Comparison of ENCODE assay signal across 13 cellular contexts in the genomic region with DNA sequence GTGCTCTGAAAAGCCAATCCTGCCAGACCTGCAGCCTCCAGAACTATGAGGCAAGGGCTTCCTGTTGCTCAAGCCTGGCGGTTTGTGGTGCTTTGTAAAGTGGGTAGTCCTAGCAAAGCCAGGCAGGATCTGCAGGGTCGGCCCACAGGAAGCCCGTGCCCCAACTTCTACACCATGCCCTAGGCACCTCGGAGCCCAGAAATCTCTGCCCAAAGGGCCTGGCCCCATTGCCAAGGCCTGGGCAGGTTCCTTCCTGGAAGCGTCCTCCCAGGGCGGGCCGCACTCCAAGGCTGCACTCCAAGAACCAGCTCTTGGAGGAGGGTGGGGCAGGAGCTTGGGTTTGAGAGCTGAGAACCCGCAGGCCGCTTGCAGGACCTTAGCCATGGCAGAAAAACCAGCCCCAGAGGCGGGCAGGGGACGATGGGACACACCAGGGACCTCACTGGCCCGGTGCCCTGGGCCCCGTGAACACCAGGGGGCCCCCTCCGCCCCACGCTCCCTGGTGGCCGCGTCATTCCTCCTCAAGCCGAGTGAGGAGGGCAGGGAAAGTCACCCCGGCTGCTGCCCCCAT. TPM values are rescaled to one million over a fixed set of nuclear protein-coding genes. Genes with fewer than 3 reads are reported as not detected.
DNase-seq lines count a peak whose midpoint lies in the region; ATAC-seq, FAIRE-seq and TF ChIP-seq lines count a peak whose summit lies in the region.
"Had no signal": no experiment of that assay in that cellular context is flagged by ENCODE, and none has a peak within 500 bp of the region (broad histone marks: within the 10 kb centered on the region; RNA-seq: fewer than 3 reads in every experiment).

No MANE protein-coding gene starts in this region.

- dilution Hi-C loops in IMR-90 (cut with HindIII; ENCODE audit: low sequenced_read_pairs, unreplicated experiment): no loop called here

- H2AK5ac ChIP-seq in IMR-90 (ENCODE audit: low read depth, low read length): no peak overlapping the region

- H3K27me3 ChIP-seq in IMR-90 (ENCODE audit: control insufficient read depth, insufficient read depth, low read length) (no peaks in the 10 kb centered on the region), HepG2 (ENCODE audit: control insufficient read depth in 1 of 2, insufficient read depth in 2 of 2, low read length in 2 of 2) (no peaks in the 10 kb centered on the region)

- no peak overlapping the region for H3K18ac ChIP-seq in IMR-90 (ENCODE audit: low read depth, low read length)

- in situ Hi-C loops in IMR-90 (cut with MboI; ENCODE audit: low sequenced_read_pairs) (no loop called here), HepG2 (cut with HindIII; ENCODE audit: extremely low pct_ligation_motif_present, low pct_unique_long_range_greater_than_20kb) (no loop called here)

- H3K4ac ChIP-seq in IMR-90 (ENCODE audit: low read depth, low read length): no peak overlapping the region

- peak overlapping the region; percentile 49 for H2AFZ ChIP-seq in IMR-90 (replicated peaks; ENCODE audit: low read length, poor library complexity)
- H2AFZ ChIP-seq in HepG2 (ENCODE audit: low read length): no peak overlapping the region

- no peak overlapping the region for H2BK15ac ChIP-seq in IMR-90 (ENCODE audit: low read depth, low read length)

- no peak overlapping the region for H4K5ac ChIP-seq in IMR-90 (ENCODE audit: low read depth, low read length)

- intact Hi-C loops in IMR-90 (cut with micrococcal nuclease): no loop called here
- intact Hi-C loops in HepG2 (cut with micrococcal nuclease; ENCODE audit: unreplicated experiment): no loop called here

- no peak overlapping the region for H3K23ac ChIP-seq in IMR-90 (ENCODE audit: low read depth, low read length)

- TF ChIP-seq POLR2A in A549 (IDR thresholded peaks at IDR 0.05; ENCODE audit: low read length) (no peak), IMR-90 (IDR thresholded peaks at IDR 0.05; ENCODE audit: low read depth, low read length) (no peak), HepG2 (IDR thresholded peaks at IDR 0.05; ENCODE audit: insufficient read depth in 1 of 2, low read depth in 2 of 2, low read length in 2 of 2) (no peak)

- TF ChIP-seq RAD21 in A549 (conservative IDR thresholded peaks at IDR 0.05 in 1 of 2, IDR thresholded peaks at IDR 0.05 in 1 of 2) (peak; percentile 58 to 62; a peak in 4 of 5 replicates), IMR-90 (IDR thresholded peaks at IDR 0.05; ENCODE audit: low read length) (no peak), HepG2 (CRISPR knock-in tag; IDR thresholded peaks at IDR 0.05) (no peak)

- H2BK120ac ChIP-seq in IMR-90 (ENCODE audit: low read depth, low read length): no peak overlapping the region

- no peaks in the 10 kb centered on the region for H3K79me2 ChIP-seq in HepG2 (ENCODE audit: insufficient read depth, low read length)

- POLR2A ChIA-PET in A549 (lab: Yijun Ruan, JAX): no interaction called here
- POLR2A ChIA-PET in IMR-90 (lab: Charles Lee; ENCODE audit: unreplicated experiment): no interaction called here
- POLR2A ChIA-PET in HepG2 (lab: Yijun Ruan, JAX): interaction anchor here (4.4 kb wide), 1 partner anchor 37 kb away, joined by 24 read pairs; the partner anchor contains the start of gene ID2

- no peak overlapping the region for H2BK5ac ChIP-seq in IMR-90 (ENCODE audit: low read depth, low read length, poor library complexity, severe bottlenecking)

- no peaks in the 10 kb centered on the region for H3K9me1 ChIP-seq in IMR-90 (ENCODE audit: insufficient read depth, low read length)

- H4K91ac ChIP-seq in IMR-90 (ENCODE audit: insufficient read depth, low read depth, low read length): no peak overlapping the region

- no peaks in the 10 kb centered on the region for H3K79me1 ChIP-seq in IMR-90 (ENCODE audit: low read depth in 1 of 2, low read length in 2 of 2)

- H3K9ac ChIP-seq in IMR-90 (ENCODE audit: low read depth, low read length) (no peak overlapping the region), HepG2 (ENCODE audit: insufficient read depth, low read depth, low read length) (no peak overlapping the region)

- H3K36me3 ChIP-seq in IMR-90 (ENCODE audit: control insufficient read depth, insufficient read depth, low read length) (no peaks in the 10 kb centered on the region), HepG2 (replicated peaks in 1 of 2; ENCODE audit: control insufficient read depth in 1 of 2, insufficient read depth in 2 of 2, low read length in 2 of 2) (no peaks in the 10 kb centered on the region)

- no peaks in the 10 kb centered on the region for H3K9me3 ChIP-seq in A549
- H3K9me3 ChIP-seq in IMR-90 (ENCODE audit: control insufficient read depth, insufficient read depth, low read length): peaks cover 6% of the 10 kb centered on the region; the same call in 1 of the 2 replicates
- no peaks in the 10 kb centered on the region for H3K9me3 ChIP-seq in HepG2 (ENCODE audit: low read length)

- no peak for TF ChIP-seq EP300 in A549 (IDR thresholded peaks at IDR 0.05)
- no peak for TF ChIP-seq EP300 in HepG2 (IDR thresholded peaks at IDR 0.05; ENCODE audit: low read depth in 2 of 2, low read length in 2 of 2)
- no peak for TF ChIP-seq EP300 in HepG2 (CRISPR knock-in tag; IDR thresholded peaks at IDR 0.05; ENCODE audit: borderline replicate concordance)

- no peak overlapping the region for H3K56ac ChIP-seq in IMR-90 (ENCODE audit: extremely low read depth, insufficient read depth, low read length)

- CTCF ChIA-PET in A549 (lab: Yijun Ruan, JAX): interaction anchor here (0.9 to 1.9 kb wide), 9 partner anchors 9 to 110 kb away, joined by 3 to 7 read pairs (median 5); partner anchors contain the start of gene ID2
- CTCF ChIA-PET in IMR-90 (lab: Yijun Ruan, JAX): no interaction called here
- CTCF ChIA-PET in HepG2 (lab: Yijun Ruan, JAX; ENCODE audit: low intra/inter-chr PET ratio, low total read pairs): no interaction called here

- no peak overlapping the region for H3K14ac ChIP-seq in IMR-90 (replicated peaks; ENCODE audit: low read depth, low read length)

- BruUV-seq in IMR-90 (replicated peaks; lab: Mats Ljungman, UMichigan): no TSS peak
- no TSS peak for BruUV-seq in HepG2 (replicated peaks; lab: Mats Ljungman, UMichigan)

- no peak overlapping the region for H4K8ac ChIP-seq in IMR-90 (ENCODE audit: low read depth in 2 of 2, low read length in 2 of 2)

- peak overlapping the region; percentile 29 for H2AK9ac ChIP-seq in IMR-90 (replicated peaks; ENCODE audit: low read depth, low read length, poor library complexity)

- DNase-seq in A549 (ENCODE audit: low read depth in 1 of 2, low spot score in 1 of 2) (peak in 1 of 2 experiments; percentile 50), IMR-90 (no peak), amniotic epithelial cell (ENCODE audit: low read depth) (peak; percentile 69), HepG2 (ENCODE audit: low spot score) (no peak), NCI-H2227 treated with DMSO at 0.1 percent for 48 hours (lab: John Stamatoyannopoulos, UW) (no peak), kidney glomerular epithelial cell (lab: John Stamatoyannopoulos, UW) (no peak)
- DNase-seq: activated CD4-positive, alpha-beta T cell treated with anti-CD3 and anti-CD28 coated beads, Interleukin-2, amount 50 U/mL, for 4 hours; islet precursor cell had no signal

- H3K4me3 ChIP-seq in A549 (no peak overlapping the region), IMR-90 (ENCODE audit: insufficient read depth, low read depth, low read length) (no peak overlapping the region), HepG2 (replicated peaks in 1 of 3; ENCODE audit: insufficient read depth in 1 of 3, low read depth in 2 of 3, low read length in 3 of 3) (no peak overlapping the region)
- H3K4me3 ChIP-seq: SK-N-MC had no signal

- H3K4me2 ChIP-seq in A549 (no peak overlapping the region), IMR-90 (ENCODE audit: low read depth, low read length) (no peak overlapping the region), HepG2 (ENCODE audit: low read depth, low read length) (no peak overlapping the region)

- H3K4me1 ChIP-seq in A549 (0 out of 3 replicates have a peak, but pooled peaks cover 10% of the 10 kb centered on the region), IMR-90 (ENCODE audit: control insufficient read depth, insufficient read depth, low read length) (no peaks in the 10 kb centered on the region), HepG2 (ENCODE audit: insufficient read depth, low read length) (peaks cover 38% of the 10 kb centered on the region)

- H3K27ac ChIP-seq in A549: peak overlapping the region; percentile 32 to 67; a peak in 5 of 6 replicates
- H3K27ac ChIP-seq in IMR-90 (ENCODE audit: insufficient read depth, low read length): no peak overlapping the region
- no peak overlapping the region for H3K27ac ChIP-seq in HepG2 (ENCODE audit: extremely low read length, insufficient read depth, low read length)
- H3K27ac ChIP-seq: SK-N-MC had no signal

- ATAC-seq in A549: peak; percentile 68 to 94; a peak in 5 of 6 replicates
- ATAC-seq in IMR-90 (ENCODE audit: low read depth): no peak
- peak; percentile 19; the same call in 2 of the 3 replicates for ATAC-seq in HepG2
- ATAC-seq in HG03439 (IDR thresholded peaks at IDR 0.05; ENCODE audit: unreplicated experiment): no peak
- no peak for ATAC-seq in GM21619 (IDR thresholded peaks at IDR 0.05; ENCODE audit: unreplicated experiment)

- 75% methylated on average over 17 of the region's 19 CpGs for WGBS in A549 (ENCODE audit: missing lambda C conversion rate)
- 98% methylated on average over 6 of the region's 19 CpGs; no CpG with 5 or more reads in 1 of the 2 experiments for WGBS in IMR-90 (ENCODE audit: extremely low coverage in 2 of 2, insufficient read length in 1 of 2), 2 experiments
- 91% methylated on average over 14 of the region's 19 CpGs for WGBS in HepG2 (ENCODE audit: low lambda C conversion rate)

- FAIRE-seq in A549 (lab: Jason Lieb, UNC) (no peak), HepG2 (lab: Jason Lieb, UNC) (no peak)
- FAIRE-seq: endothelial cell of umbilical vein, GM19239 had no signal

- no peaks in the 10 kb centered on the region for H4K20me1 ChIP-seq in IMR-90 (ENCODE audit: insufficient read depth, low read length)
- H4K20me1 ChIP-seq in HepG2 (ENCODE audit: insufficient read depth, low read length): no peaks in the 10 kb centered on the region

- TF ChIP-seq CTCF in A549 (IDR thresholded peaks at IDR 0.05) (peak; percentile 53), IMR-90 (conservative IDR thresholded peaks at IDR 0.05; ENCODE audit: low read depth, low read length) (no peak), HepG2 (CRISPR knock-in tag; IDR thresholded peaks at IDR 0.05) (peak; percentile 41)

- H2BK20ac ChIP-seq in IMR-90 (ENCODE audit: low read depth, low read length): no peak overlapping the region

RNA-seq across cellular contexts. Expression of gene ID2, which starts 37.2 kb away (rescaled TPM):
- 177 and 228 TPM in 2 replicates for polyA plus RNA-seq in A549 (2011; rRNA removed)
- 988 and 1,180 TPM in 2 replicates for polyA plus RNA-seq in A549 (2012; cell fraction: cytosol; rRNA removed)
- 636 and 701 TPM in 2 replicates for polyA plus RNA-seq in A549 (2012; cell fraction: nucleus; rRNA removed)
- 87.8 to 221 TPM (median 181 TPM) in 3 replicates for polyA plus RNA-seq in A549 (2017; fragmentation: RNase III; extraction: RNeasy Plus Mini Kit Qiagen cat#74134 plus additional on column Dnase treatment)
- 112 and 167 TPM in 2 replicates for polyA minus RNA-seq in A549 (2011; rRNA and poly(A)+ RNA removed)
- total RNA-seq in IMR-90 (2012; rRNA removed): 389 and 431 TPM in 2 replicates
- polyA plus RNA-seq in IMR-90 (2012; rRNA removed): 264 and 399 TPM in 2 replicates
- 1,308 and 1,433 TPM in 2 replicates for polyA plus RNA-seq in IMR-90 (2012; cell fraction: cytosol; rRNA removed)
- polyA plus RNA-seq in IMR-90 (2012; cell fraction: nucleus; rRNA removed; ENCODE audit: low replicate concordance): 1,141 and 1,720 TPM in 2 replicates
- total RNA-seq in HepG2 (2016; rRNA removed; fragmentation: Illumina TruSeq; extraction: Trizol): 214 and 258 TPM in 2 replicates
- total RNA-seq in HepG2 (2016; cell fraction: cytosol; rRNA removed; fragmentation: Illumina TruSeq; extraction: Trizol; ENCODE audit: low read depth): 123 and 125 TPM in 2 replicates
- 231 and 299 TPM in 2 replicates for total RNA-seq in HepG2 (2016; cell fraction: insoluble cytoplasmic fraction; rRNA removed; fragmentation: Illumina TruSeq; extraction: Trizol)
- total RNA-seq in HepG2 (2016; cell fraction: membrane; rRNA removed; fragmentation: Illumina TruSeq; extraction: Trizol): 120 and 130 TPM in 2 replicates
- 161 and 168 TPM in 2 replicates for total RNA-seq in HepG2 (2016; cell fraction: nucleus; rRNA removed; fragmentation: Illumina TruSeq; extraction: Trizol)
- polyA plus RNA-seq in HepG2 (2011; rRNA removed): 610 and 719 TPM in 2 replicates
- 553 and 655 TPM in 2 replicates for polyA plus RNA-seq in HepG2 (2011; cell fraction: cytosol; rRNA removed)
- 354 and 556 TPM in 2 replicates for polyA plus RNA-seq in HepG2 (2011; cell fraction: nucleus; rRNA removed)
- polyA plus RNA-seq in HepG2 (2012): 144 and 150 TPM in 2 replicates
- 39.6 and 40.9 TPM in 2 replicates for polyA plus RNA-seq in HepG2 (2016; cell fraction: cytosol; fragmentation: Illumina TruSeq; extraction: Trizol; ENCODE audit: low read depth)
- 355 and 371 TPM in 2 replicates for polyA plus RNA-seq in HepG2 (2016; cell fraction: insoluble cytoplasmic fraction; fragmentation: Illumina TruSeq; extraction: Trizol; ENCODE audit: low read depth)
- 61.5 and 69.8 TPM in 2 replicates for polyA plus RNA-seq in HepG2 (2016; cell fraction: membrane; fragmentation: Illumina TruSeq; extraction: Trizol; ENCODE audit: low read depth)
- 375 and 408 TPM in 2 replicates for polyA plus RNA-seq in HepG2 (2016; cell fraction: nucleus; fragmentation: Illumina TruSeq; extraction: Trizol; ENCODE audit: insufficient read depth, low read depth)
- polyA minus RNA-seq in HepG2 (2011; rRNA and poly(A)+ RNA removed; ENCODE audit: low replicate concordance): 143 and 451 TPM in 2 replicates
- polyA minus RNA-seq in HepG2 (2011; cell fraction: cytosol; rRNA and poly(A)+ RNA removed): 138 and 177 TPM in 2 replicates
- polyA minus RNA-seq in HepG2 (2011; cell fraction: nucleus; rRNA and poly(A)+ RNA removed): 115 and 276 TPM in 2 replicates

Comparison
In these comparisons a context has a peak if more than half of its experiments do, and no peak if none do; other contexts are left out.
1. ATAC-seq: peak in A549 (2 of 2) and HepG2 (single experiment); none in IMR-90 (single experiment), HG03439 (single experiment) and GM21619 (single experiment).
2. H3K27ac ChIP-seq: peak in A549 (2 of 2); none in IMR-90 (single experiment) and HepG2 (single experiment).
3. Of the 38 proteins assayed by ChIP-seq in both HepG2 and A549: peak only in HepG2: CEBPB; only in A549: MAX, RAD21 and SMC3; in both: CTCF; in neither: 33.